Comparison of ENCODE assay signal across 8 cellular contexts in genomic region chr16:3158014-3158497, GRCh38. TPM values are rescaled to one million over a fixed set of nuclear protein-coding genes. Genes with fewer than 3 reads are reported as not detected.
A peak's percentile ranks its signal among the peaks of the same experiment; 100 is the strongest.
DNase-seq lines count a peak whose midpoint lies in the region; TF ChIP-seq lines count a peak whose summit lies in the region.

No MANE protein-coding gene starts in this region.

- H3K4me3 ChIP-seq in DOHH2 (ENCODE audit: low read length) (peak overlapping the region; percentile 91), HUES48 (ENCODE audit: low read depth, low read length) (peak overlapping the region; percentile 73), ascending aorta (peak overlapping the region; percentile 59 to 92), kidney epithelial cell (ENCODE audit: low read depth, low read length) (peak overlapping the region; percentile 68), testis (peak overlapping the region; percentile 79 to 88)

- TF ChIP-seq POLR2A in testis (IDR thresholded peaks at IDR 0.05), result no peak

- peak overlapping the region; percentile 92 for H3K4me2 ChIP-seq in DOHH2 (ENCODE audit: low read length)

- no peaks in the 10 kb centered on the region for H4K20me1 ChIP-seq in DOHH2 (ENCODE audit: control insufficient read depth, insufficient read depth, low read depth, low read length)

- H3K9ac ChIP-seq in HUES48 (ENCODE audit: low read depth, low read length), result peak overlapping the region; percentile 27; the same call in 1 of the 2 replicates

- H3K79me2 ChIP-seq in DOHH2 (ENCODE audit: control insufficient read depth, low read length), result no peaks in the 10 kb centered on the region

- H3K27me3 ChIP-seq in DOHH2 (ENCODE audit: control insufficient read depth, low read length) (peaks cover 29% of the 10 kb centered on the region), HUES48 (ENCODE audit: control insufficient read depth, insufficient read depth, low read length) (peaks cover 10% of the 10 kb centered on the region), ascending aorta (no peaks in the 10 kb centered on the region), kidney epithelial cell (ENCODE audit: control insufficient read depth, insufficient read depth, low read length) (no peaks in the 10 kb centered on the region), testis (no peaks in the 10 kb centered on the region)

- peaks cover 19% of the 10 kb centered on the region for H3F3A ChIP-seq in DOHH2 (ENCODE audit: control insufficient read depth, insufficient read depth)

- H3K9me3 ChIP-seq in DOHH2 (ENCODE audit: control insufficient read depth, insufficient read depth, low read length), result no peaks in the 10 kb centered on the region
- no peaks in the 10 kb centered on the region for H3K9me3 ChIP-seq in HUES48 (ENCODE audit: control insufficient read depth, insufficient read depth, low read length)
- no peaks in the 10 kb centered on the region for H3K9me3 ChIP-seq in ascending aorta
- no peaks in the 10 kb centered on the region for H3K9me3 ChIP-seq in testis

- H3K36me3 ChIP-seq in DOHH2 (ENCODE audit: control insufficient read depth, low read length) (no peaks in the 10 kb centered on the region), HUES48 (ENCODE audit: control insufficient read depth, insufficient read depth, low read length) (no peaks in the 10 kb centered on the region), ascending aorta (no peaks in the 10 kb centered on the region), kidney epithelial cell (ENCODE audit: control insufficient read depth, insufficient read depth, low read length) (no peaks in the 10 kb centered on the region), testis (ENCODE audit: low read depth, missing control alignments) (no peaks in the 10 kb centered on the region)

- no peak overlapping the region for H3K27ac ChIP-seq in DOHH2 (ENCODE audit: low read depth, low read length)
- no peak overlapping the region for H3K27ac ChIP-seq in HUES48 (ENCODE audit: low read depth, low read length)
- H3K27ac ChIP-seq in ascending aorta, result peak overlapping the region; percentile 89 to 94
- H3K27ac ChIP-seq in testis, result peak overlapping the region; percentile 72 to 86

- intact Hi-C loops in ascending aorta (cut with DNase I) (loop anchor here (1.0 to 10.0 kb wide), 4 partner anchors 8 to 623 kb away; partner anchors contain the start of genes CEMP1 and PDPK1), testis (cut with DNase I; ENCODE audit: low total_unique reads) (no loop called here)

- H3K9me2 ChIP-seq in DOHH2 (replicated peaks; ENCODE audit: control insufficient read depth, low read length), result no peaks in the 10 kb centered on the region

- DNase-seq in ascending aorta (ENCODE audit: low spot score in 2 of 2), result no peak
- no peak for DNase-seq in kidney epithelial cell (ENCODE audit: low read depth)
- no peak for DNase-seq in testis
- DNase-seq in cerebellum (ENCODE audit: low spot score), result no peak
- DNase-seq in mucosa of gallbladder (ENCODE audit: low spot score), result no peak
- DNase-seq in NCI-H1436 treated with DMSO at 0.1 percent for 48 hours (lab: John Stamatoyannopoulos, UW), result no peak

- H3K4me1 ChIP-seq in DOHH2 (ENCODE audit: control insufficient read depth, low read length) (peaks cover 30% of the 10 kb centered on the region), HUES48 (ENCODE audit: control insufficient read depth, insufficient read depth, low read length) (no peaks in the 10 kb centered on the region), ascending aorta (peaks cover 4 to 8% of the 10 kb centered on the region in 2 donors), testis (peaks cover 7% of the 10 kb centered on the region)

- WGBS in testis, 2 donors, result 0 to 1% methylated on average over 20 to 23 of the region's 26 CpGs

- TF ChIP-seq CTCF in DOHH2 (IDR thresholded peaks at IDR 0.05; ENCODE audit: low read depth, low read length, poor library complexity, severe bottlenecking) (no peak), ascending aorta (IDR thresholded peaks at IDR 0.05) (no peak), kidney epithelial cell (IDR thresholded peaks at IDR 0.05; ENCODE audit: insufficient read depth, low read length, poor library complexity, severe bottlenecking) (no peak), testis (IDR thresholded peaks at IDR 0.05) (no peak)

RNA-seq across cellular contexts. Expression of gene ZNF213, which starts 23.2 kb away (rescaled TPM):
- 25.3 TPM for total RNA-seq in ascending aorta
- total RNA-seq in kidney epithelial cell, result 13.7 and 16.6 TPM in 2 replicates
- total RNA-seq in testis, result 10 to 100 TPM; 43.1 to 57.3 TPM
- 46.8 TPM for polyA plus RNA-seq in testis (ENCODE audit: insufficient read depth, low read depth, low replicate concordance)
- 6.4 TPM for total RNA-seq in cerebellum
- total RNA-seq in mucosa of gallbladder, result 18.4 TPM

RNA-seq across cellular contexts. Expression of gene OR1F1, which starts 29.9 kb away (rescaled TPM):
- not detected for total RNA-seq in ascending aorta
- not detected in 2 replicates for total RNA-seq in kidney epithelial cell
- total RNA-seq in testis, result not detected
- polyA plus RNA-seq in testis (ENCODE audit: insufficient read depth, low read depth, low replicate concordance), result not detected
- total RNA-seq in cerebellum, result 1.1 TPM
- total RNA-seq in mucosa of gallbladder, result not detected

RNA-seq across cellular contexts. Expression of gene ZNF205, which starts 45.7 kb away (rescaled TPM):
- 49.8 TPM for total RNA-seq in ascending aorta
- 25.1 and 27.9 TPM in 2 replicates for total RNA-seq in kidney epithelial cell
- 10 to 100 TPM in 1 of 2 donors, 1 to 10 TPM in 1; 9.8 to 19.4 TPM for total RNA-seq in testis
- 5.5 TPM for polyA plus RNA-seq in testis (ENCODE audit: insufficient read depth, low read depth, low replicate concordance)
- 11.0 TPM for total RNA-seq in cerebellum
- total RNA-seq in mucosa of gallbladder, result 14.2 TPM

RNA-seq across cellular contexts. Expression of gene ZSCAN10, which starts 59.0 kb away (rescaled TPM):
- not detected for total RNA-seq in ascending aorta
- total RNA-seq in kidney epithelial cell, result not detected in 2 replicates
- total RNA-seq in testis, result under 1 TPM; 0.79 to 0.93 TPM
- polyA plus RNA-seq in testis (ENCODE audit: insufficient read depth, low read depth, low replicate concordance), result 0.91 TPM
- total RNA-seq in cerebellum, result not detected
- total RNA-seq in mucosa of gallbladder, result 0.37 TPM

Comparison
In these comparisons a context has a peak if more than half of its experiments do, and no peak if none do; other contexts are left out.
1. H3K27ac ChIP-seq: peak in ascending aorta (2 of 2) and testis (2 of 2); none in DOHH2 (single experiment) and HUES48 (single experiment).
2. Peak in every context shown above with its lines, with median percentiles within 50 percentile points of each other: H3K4me3 ChIP-seq.